In the genomic region with DNA sequence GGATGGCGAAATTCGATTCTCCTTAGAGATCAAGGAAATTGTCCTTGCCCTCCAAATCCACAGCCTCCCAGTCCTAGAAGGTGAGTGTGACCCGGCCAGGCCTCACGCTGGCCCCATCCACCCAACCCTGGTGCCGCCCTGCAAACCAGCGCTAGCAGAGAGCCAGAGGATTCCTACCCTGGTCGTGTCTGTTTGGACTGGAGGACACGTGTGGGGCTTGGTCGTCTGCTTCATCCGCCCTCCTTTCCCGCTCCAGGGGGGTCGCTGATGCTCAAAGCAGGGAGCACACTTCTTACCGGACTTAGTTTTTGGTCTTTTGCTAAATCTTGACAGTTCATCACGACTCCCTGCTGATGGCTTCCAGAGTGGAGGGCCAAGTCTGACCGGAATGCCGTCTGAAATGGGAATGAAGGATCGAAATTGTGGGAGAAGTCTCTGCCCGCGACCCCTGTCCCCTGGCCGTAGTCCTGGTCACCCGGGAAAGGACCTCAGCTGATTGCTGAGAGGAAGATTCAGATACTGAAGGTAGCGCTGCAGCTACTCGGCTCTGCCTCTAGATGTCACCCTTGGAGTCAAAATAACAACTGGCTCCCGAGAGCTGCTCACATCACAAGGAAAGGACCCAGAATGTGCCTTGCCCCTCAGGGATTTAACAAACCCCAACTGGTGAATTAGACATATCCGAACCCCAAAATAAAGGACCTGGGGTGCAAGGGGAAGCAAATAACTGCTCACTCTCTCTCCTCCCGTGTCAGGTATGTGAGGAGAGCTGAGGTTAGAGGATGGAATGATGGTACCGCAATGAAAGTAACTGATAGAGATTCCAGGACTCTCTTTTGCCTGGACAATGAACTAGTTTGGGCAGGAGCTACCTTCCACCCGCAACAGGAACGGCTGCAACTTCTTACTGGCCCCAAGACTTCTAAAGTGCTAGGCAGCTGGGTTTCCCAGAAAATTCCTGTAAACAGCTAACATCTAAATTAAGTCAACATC, we compare ENCODE assay signal across 8 cellular contexts. TPM values are rescaled to one million over a fixed set of nuclear protein-coding genes. Genes with fewer than 3 reads are reported as not detected.
A peak's percentile ranks its signal among the peaks of the same experiment; 100 is the strongest.
DNase-seq lines count a peak whose midpoint lies in the region; ATAC-seq, FAIRE-seq and TF ChIP-seq lines count a peak whose summit lies in the region.

No MANE protein-coding gene starts in this region.

- H3K27ac ChIP-seq in upper lobe of right lung = no peak overlapping the region

- DNase-seq in COR-L47 (lab: John Stamatoyannopoulos, UW) (peak; percentile 51), GM19239 (ENCODE audit: insufficient read length, low spot score) (peak; percentile 48), NCI-H345 (lab: John Stamatoyannopoulos, UW) (peak; percentile 64), epidermal melanocyte (ENCODE audit: insufficient read length, low spot score) (peak; percentile 48), mucosa of gallbladder (ENCODE audit: low spot score) (peak; percentile 47), upper lobe of right lung (no peak)
- peak; percentile 8 to 14 for DNase-seq in activated CD4-positive, alpha-beta T cell treated with anti-CD3 and anti-CD28 coated beads, Interleukin-2, amount 50 U/mL, for 4 hours

- FAIRE-seq in GM19239 (lab: Jason Lieb, UNC) = peak; percentile 80

- no peaks in the 10 kb centered on the region for H3K9me3 ChIP-seq in upper lobe of right lung

- H3K4me1 ChIP-seq in upper lobe of right lung = no peaks in the 10 kb centered on the region

- TF ChIP-seq CTCF in upper lobe of right lung (IDR thresholded peaks at IDR 0.05) = peak; percentile 83

- intact Hi-C loops in upper lobe of right lung (cut with DNase I) = no loop called here

- ATAC-seq in HG03342 (IDR thresholded peaks at IDR 0.05; ENCODE audit: unreplicated experiment) (peak; percentile 98), upper lobe of right lung (peak; percentile 93)

- H3K4me3 ChIP-seq in upper lobe of right lung = no peak overlapping the region

- peaks cover 4% of the 10 kb centered on the region for H3K27me3 ChIP-seq in upper lobe of right lung

- no peaks in the 10 kb centered on the region for H3K36me3 ChIP-seq in upper lobe of right lung

RNA-seq across cellular contexts. Expression of a gene that starts 23.5 kb away (rescaled TPM):
- 15.9 TPM for total RNA-seq in mucosa of gallbladder
- 13.6 TPM for total RNA-seq in upper lobe of right lung
